In genomic region chr17:18141210-18141803, GRCh38 we compare ENCODE assay signal across 8 cellular contexts. TPM values are rescaled to one million over a fixed set of nuclear protein-coding genes. Genes with fewer than 3 reads are reported as not detected.
A peak's percentile ranks its signal among the peaks of the same experiment; 100 is the strongest.
DNase-seq lines count a peak whose midpoint lies in the region; ATAC-seq and TF ChIP-seq lines count a peak whose summit lies in the region.

No MANE protein-coding gene starts in this region.

- no peak overlapping the region for H2BK5ac ChIP-seq in mesenchymal stem cell (ENCODE audit: low read depth, low read length, poor library complexity, severe bottlenecking)

- no peaks in the 10 kb centered on the region for H3F3A ChIP-seq in SU-DHL-6 (ENCODE audit: insufficient read depth)

- no peaks in the 10 kb centered on the region for H4K20me1 ChIP-seq in SU-DHL-6 (ENCODE audit: low read depth, low read length)

- peak; percentile 64 for DNase-seq in activated CD8-positive, alpha-beta memory T cell treated with anti-CD3 and anti-CD28 coated beads for 24 hours
- no peak for DNase-seq in activated CD8-positive, alpha-beta memory T cell treated with anti-CD3 and anti-CD28 coated beads, Interleukin-2, amount 50 U/mL, for 4 hours
- DNase-seq in LoVo (ENCODE audit: low spot score) (peak; percentile 53), dermis microvascular lymphatic vessel endothelial cell (ENCODE audit: low read depth in 2 of 2) (peak; percentile 36 to 59), mesenchymal stem cell (peak; percentile 64)
- DNase-seq in effector CD8-positive, alpha-beta T cell (lab: John Stamatoyannopoulos, UW) = no peak

- H3K36me3 ChIP-seq in SU-DHL-6 (ENCODE audit: low read length) = no peaks in the 10 kb centered on the region
- H3K36me3 ChIP-seq in mesenchymal stem cell (ENCODE audit: control insufficient read depth in 1 of 2, insufficient read depth in 2 of 2, low read depth in 1 of 2, low read length in 2 of 2) = no peaks in the 10 kb centered on the region

- no peak overlapping the region for H4K91ac ChIP-seq in mesenchymal stem cell (ENCODE audit: low read length)

- no peak overlapping the region for H3K23ac ChIP-seq in mesenchymal stem cell (ENCODE audit: low read length in 2 of 2)

- H3K27me3 ChIP-seq in SU-DHL-6 (ENCODE audit: low read length) = no peaks in the 10 kb centered on the region
- H3K27me3 ChIP-seq in mesenchymal stem cell (ENCODE audit: control insufficient read depth in 1 of 2, insufficient read depth in 1 of 2, low read length in 2 of 2) = peaks cover 17 to 30% of the 10 kb centered on the region in 2 experiments

- H3K27ac ChIP-seq in SU-DHL-6 (ENCODE audit: low read depth, low read length) (no peak overlapping the region), mesenchymal stem cell (ENCODE audit: low read length, poor library complexity, severe bottlenecking) (no peak overlapping the region)

- no peak overlapping the region for H2AK5ac ChIP-seq in mesenchymal stem cell (ENCODE audit: low read length, severe bottlenecking)

- H3K9ac ChIP-seq in SU-DHL-6 (ENCODE audit: low read length) = no peak overlapping the region
- H3K9ac ChIP-seq in mesenchymal stem cell (ENCODE audit: low read length) = no peak overlapping the region

- peak overlapping the region in 1 of 2 experiments; percentile 28 for H3K18ac ChIP-seq in mesenchymal stem cell (ENCODE audit: low read depth in 1 of 2, low read length in 2 of 2)

- H3K79me1 ChIP-seq in mesenchymal stem cell (replicated peaks; ENCODE audit: low read length, poor library complexity, severe bottlenecking) = no peaks in the 10 kb centered on the region

- TF ChIP-seq CTCF in SU-DHL-6 (IDR thresholded peaks at IDR 0.05; ENCODE audit: insufficient read depth, low read length, poor library complexity, severe bottlenecking) = peak; percentile 63

- H3K9me2 ChIP-seq in SU-DHL-6 (replicated peaks; ENCODE audit: insufficient read depth, low read length) = no peaks in the 10 kb centered on the region

- no peak overlapping the region for H3K4me2 ChIP-seq in SU-DHL-6 (ENCODE audit: low read depth, low read length, poor library complexity, severe bottlenecking)
- no peak overlapping the region for H3K4me2 ChIP-seq in mesenchymal stem cell (ENCODE audit: low read length, poor library complexity, severe bottlenecking)

- peaks cover 6% of the 10 kb centered on the region for H3K4me1 ChIP-seq in mesenchymal stem cell (ENCODE audit: control insufficient read depth, insufficient read depth, low read depth, low read length)

- no peak overlapping the region for H2BK120ac ChIP-seq in mesenchymal stem cell (ENCODE audit: low read depth, low read length)

- H3K9me3 ChIP-seq in SU-DHL-6 (ENCODE audit: insufficient read depth, low read length) (no peaks in the 10 kb centered on the region), mesenchymal stem cell (ENCODE audit: control insufficient read depth, low read length) (no peaks in the 10 kb centered on the region)

- H4K8ac ChIP-seq in mesenchymal stem cell (ENCODE audit: low read length) = peak overlapping the region; percentile 27

- no peak overlapping the region for H3K14ac ChIP-seq in mesenchymal stem cell (ENCODE audit: low read length in 2 of 2)

- no peak overlapping the region for H3K4me3 ChIP-seq in SU-DHL-6 (ENCODE audit: insufficient read depth, low read length, poor library complexity, severe bottlenecking)
- no peak overlapping the region for H3K4me3 ChIP-seq in mesenchymal stem cell (ENCODE audit: insufficient read depth in 1 of 2, low read depth in 1 of 2, low read length in 2 of 2)

- no peak overlapping the region for H3K4ac ChIP-seq in mesenchymal stem cell (ENCODE audit: low read depth in 1 of 2, low read length in 2 of 2)

- H2AFZ ChIP-seq in SU-DHL-6 (ENCODE audit: low read depth, low read length, severe bottlenecking) = no peak overlapping the region
- no peak overlapping the region for H2AFZ ChIP-seq in mesenchymal stem cell (ENCODE audit: low read depth, low read length)

- H3K79me2 ChIP-seq in SU-DHL-6 (ENCODE audit: insufficient read depth, low read length) = no peaks in the 10 kb centered on the region

- no peak for ATAC-seq in GM21360 (IDR thresholded peaks at IDR 0.05; ENCODE audit: unreplicated experiment)

- H2BK12ac ChIP-seq in mesenchymal stem cell (ENCODE audit: low read length in 2 of 2) = no peak overlapping the region

- 71% methylated on average over 5 of the region's 9 CpGs for WGBS in mesenchymal stem cell

- H2BK15ac ChIP-seq in mesenchymal stem cell (ENCODE audit: low read depth, poor library complexity, severe bottlenecking) = no peak overlapping the region

RNA-seq across cellular contexts. Expression of gene MYO15A, which starts 32.8 kb away (rescaled TPM):
- 0.13 and 0.26 TPM in 2 replicates for total RNA-seq in dermis microvascular lymphatic vessel endothelial cell
- polyA plus RNA-seq in mesenchymal stem cell (2013, experiment 1 of 2) = 0.29 TPM
- 0.22 TPM for polyA plus RNA-seq in mesenchymal stem cell (2013, experiment 2 of 2)

RNA-seq across cellular contexts. Expression of gene ALKBH5, which starts 42.3 kb away (rescaled TPM):
- 57.9 and 71.8 TPM in 2 replicates for total RNA-seq in dermis microvascular lymphatic vessel endothelial cell
- polyA plus RNA-seq in mesenchymal stem cell (2013, experiment 1 of 2) = 51.3 TPM
- polyA plus RNA-seq in mesenchymal stem cell (2013, experiment 2 of 2) = 51.2 TPM

RNA-seq across cellular contexts. Expression of gene DRG2, which starts 53.6 kb away (rescaled TPM):
- total RNA-seq in dermis microvascular lymphatic vessel endothelial cell = 27.6 and 34.4 TPM in 2 replicates
- polyA plus RNA-seq in mesenchymal stem cell (2013, experiment 1 of 2) = 25.6 TPM
- polyA plus RNA-seq in mesenchymal stem cell (2013, experiment 2 of 2) = 26.0 TPM

Comparison
In these comparisons a context has a peak if more than half of its experiments do, and no peak if none do; other contexts are left out.
1. DNase-seq: peak in activated CD8-positive, alpha-beta memory T cell treated with anti-CD3 and anti-CD28 coated beads for 24 hours (single experiment), LoVo (single experiment), dermis microvascular lymphatic vessel endothelial cell (2 of 2) and mesenchymal stem cell (single experiment); none in activated CD8-positive, alpha-beta memory T cell treated with anti-CD3 and anti-CD28 coated beads, Interleukin-2, amount 50 U/mL, for 4 hours (single experiment) and effector CD8-positive, alpha-beta T cell (single experiment).